ENCODE assay signal across 17 cellular contexts in the genomic region with DNA sequence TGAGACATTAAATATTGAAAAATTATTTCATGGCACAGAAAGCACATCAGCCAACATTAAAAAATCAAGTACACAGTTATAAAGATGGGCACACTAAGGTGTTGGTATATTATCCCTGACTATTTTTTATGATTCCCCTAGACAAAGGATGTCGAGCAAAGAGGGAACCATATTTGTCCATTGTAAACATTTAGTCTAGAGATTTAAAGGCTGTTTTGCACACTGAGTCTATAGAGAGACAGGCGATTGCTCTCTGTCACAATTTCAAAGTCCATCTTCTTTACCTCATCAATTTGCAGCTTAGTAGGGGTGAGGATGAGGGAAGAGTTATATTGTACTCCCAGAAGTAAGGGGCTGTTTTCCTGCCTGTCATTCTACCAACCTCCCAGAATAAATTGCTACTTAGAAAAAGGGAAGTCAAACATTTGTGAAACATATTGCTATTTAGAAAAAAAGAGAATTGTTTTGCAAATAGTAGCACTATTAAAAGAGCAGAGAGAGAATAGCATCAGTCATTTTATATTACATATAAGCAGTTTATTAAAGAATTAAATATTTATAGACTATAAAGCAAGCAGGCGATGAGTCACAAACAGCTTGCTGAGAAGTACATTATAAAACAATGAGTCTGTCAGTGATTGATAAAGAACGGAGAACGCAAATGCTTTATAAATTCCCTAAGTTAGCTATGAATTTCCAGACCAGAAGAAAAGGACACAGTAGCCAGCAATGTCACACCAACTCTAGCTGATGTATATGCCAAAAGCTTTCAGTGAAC.
DNase-seq lines count a peak whose midpoint lies in the region; FAIRE-seq and TF ChIP-seq lines count a peak whose summit lies in the region.
"Had no signal": no experiment of that assay in that cellular context is flagged by ENCODE, and none has a peak within 500 bp of the region (broad histone marks: within the 10 kb centered on the region; RNA-seq: fewer than 3 reads in every experiment).

No MANE protein-coding gene starts in this region.

- FAIRE-seq in astrocyte (lab: Jason Lieb, UNC) = no peak

- no peaks in the 10 kb centered on the region for H3K79me2 ChIP-seq in astrocyte (ENCODE audit: insufficient read depth, low read length)
- no peaks in the 10 kb centered on the region for H3K79me2 ChIP-seq in neural cell (replicated peaks; ENCODE audit: insufficient read depth, low read length)

- H3K9me2 ChIP-seq in neural cell (ENCODE audit: insufficient read depth, low read length) = no peaks in the 10 kb centered on the region

- H2AFZ ChIP-seq in astrocyte (ENCODE audit: low read depth, low read length) (no peak overlapping the region), neural cell (ENCODE audit: low read depth, low read length) (no peak overlapping the region)

- TF ChIP-seq RAD21 in neural cell (conservative IDR thresholded peaks at IDR 0.05) = no peak

- no peaks in the 10 kb centered on the region for H3K27me3 Mint-ChIP-seq in astrocyte (ENCODE audit: low read depth, unreplicated experiment)
- H3K27me3 Mint-ChIP-seq: B cell; CD4-positive, CD25-positive, alpha-beta regulatory T cell had no signal

- H3K27me3 ChIP-seq in astrocyte (ENCODE audit: insufficient read depth, low read length) (no peaks in the 10 kb centered on the region), neural cell (ENCODE audit: insufficient read depth, low read depth, low read length) (no peaks in the 10 kb centered on the region)

- peak; percentile 24 for TF ChIP-seq EP300 in neural cell (conservative IDR thresholded peaks at IDR 0.05; ENCODE audit: poor library complexity, severe bottlenecking)

- H3K4me1 Mint-ChIP-seq in astrocyte (ENCODE audit: low read depth, unreplicated experiment) = no peaks in the 10 kb centered on the region
- H3K4me1 Mint-ChIP-seq: B cell; CD4-positive, CD25-positive, alpha-beta regulatory T cell had no signal

- no peak for TF ChIP-seq POLR2A in NB4 (IDR thresholded peaks at IDR 0.05; ENCODE audit: extremely low read depth, insufficient read length)

- peaks cover 3% of the 10 kb centered on the region for H3K9me3 ChIP-seq in astrocyte (ENCODE audit: insufficient read depth, low read depth, low read length)
- no peaks in the 10 kb centered on the region for H3K9me3 ChIP-seq in neural cell (ENCODE audit: low read length)

- peaks cover 4% of the 10 kb centered on the region for H3K9me3 Mint-ChIP-seq in astrocyte (ENCODE audit: unreplicated experiment)

- H3K4me2 ChIP-seq in astrocyte (ENCODE audit: low read length) = no peak overlapping the region
- H3K4me2 ChIP-seq in neural cell (ENCODE audit: low read length) = no peak overlapping the region

- H3K4me3 ChIP-seq in NB4 (ENCODE audit: low read depth, low read length) = no peak overlapping the region
- H3K4me3 ChIP-seq in astrocyte (ENCODE audit: insufficient read depth, low read depth, low read length) = no peak overlapping the region
- H3K4me3 ChIP-seq in neural cell (ENCODE audit: low read length) = no peak overlapping the region

- H3K36me3 Mint-ChIP-seq in astrocyte (ENCODE audit: low read depth, unreplicated experiment) = peaks cover 1% of the 10 kb centered on the region
- H3K36me3 Mint-ChIP-seq: CD4-positive, CD25-positive, alpha-beta regulatory T cell had no signal

- no peaks in the 10 kb centered on the region for H3K36me3 ChIP-seq in astrocyte (ENCODE audit: insufficient read depth, low read length)
- no peaks in the 10 kb centered on the region for H3K36me3 ChIP-seq in neural cell (ENCODE audit: insufficient read depth, low read length)

- H3K9ac ChIP-seq in astrocyte (ENCODE audit: low read length) (no peak overlapping the region), neural cell (ENCODE audit: low read length) (no peak overlapping the region)

- no peaks in the 10 kb centered on the region for H3K4me1 ChIP-seq in astrocyte (ENCODE audit: insufficient read depth, low read length)

- H3K27ac ChIP-seq in astrocyte (ENCODE audit: low read depth, low read length) = no peak overlapping the region
- H3K27ac ChIP-seq in neural cell (ENCODE audit: low read length) = peak overlapping the region; percentile 61
- H3K27ac ChIP-seq: 22Rv1 had no signal

- H4K20me1 ChIP-seq in astrocyte (ENCODE audit: insufficient read depth, low read length) (no peaks in the 10 kb centered on the region), neural cell (ENCODE audit: insufficient read depth) (no peaks in the 10 kb centered on the region)

- H3K4me3 Mint-ChIP-seq in astrocyte (ENCODE audit: unreplicated experiment) = no peak overlapping the region
- H3K4me3 Mint-ChIP-seq: B cell; CD4-positive, CD25-positive, alpha-beta regulatory T cell; H9 had no signal

- H3K27ac Mint-ChIP-seq in astrocyte (ENCODE audit: unreplicated experiment) = no peak overlapping the region
- H3K27ac Mint-ChIP-seq: B cell; CD4-positive, CD25-positive, alpha-beta regulatory T cell; H9 had no signal

- peak; percentile 6 for DNase-seq in DMS53 (lab: John Stamatoyannopoulos, UW)
- no peak for DNase-seq in DMS53 treated with DMSO at 0.1 percent for 48 hours (lab: John Stamatoyannopoulos, UW; ENCODE audit: unreplicated experiment)
- DNase-seq in NB4 (ENCODE audit: low read depth) = peak; percentile 6
- peak; percentile 29 for DNase-seq in astrocyte (ENCODE audit: low read depth)
- no peak for DNase-seq in NCI-H69 (lab: John Stamatoyannopoulos, UW)
- DNase-seq in NCI-H748 (lab: John Stamatoyannopoulos, UW; ENCODE audit: unreplicated experiment) = no peak
- no peak for DNase-seq in SW 1271 (lab: John Stamatoyannopoulos, UW)
- DNase-seq: CD4-positive, CD25-positive, alpha-beta regulatory T cell; H9; NCI-H1105; NCI-H1694 treated with DMSO at 0.1 percent for 48 hours; NCI-H2107; NCI-H2227 treated with DMSO at 0.1 percent for 48 hours; NCI-H526 had no signal

- TF ChIP-seq CTCF in NB4 (IDR thresholded peaks at IDR 0.05; ENCODE audit: low read depth, low read length) (no peak), astrocyte (IDR thresholded peaks at IDR 0.05; ENCODE audit: insufficient read depth, low read depth, low read length) (no peak), neural cell (IDR thresholded peaks at IDR 0.05; ENCODE audit: poor library complexity, severe bottlenecking) (no peak)

- H3F3A ChIP-seq in neural cell (ENCODE audit: insufficient read depth, low read length, poor library complexity, severe bottlenecking) = peaks cover 4% of the 10 kb centered on the region

TF ChIP-seq in neural cell, 6 proteins besides CTCF, POLR2A, EP300 and RAD21:
- no peak for TF ChIP-seq MXI1 (conservative IDR thresholded peaks at IDR 0.05; ENCODE audit: poor library complexity, severe bottlenecking)
- TF ChIP-seq REST (IDR thresholded peaks at IDR 0.05; ENCODE audit: borderline replicate concordance) = no peak
- TF ChIP-seq TAF1 (IDR thresholded peaks at IDR 0.05; ENCODE audit: low read depth) = no peak
- TF ChIP-seq SMC3 (conservative IDR thresholded peaks at IDR 0.05; ENCODE audit: poor library complexity) = no peak
- TF ChIP-seq EZH2 (IDR thresholded peaks at IDR 0.05; ENCODE audit: borderline replicate concordance, insufficient read depth, low read length, poor library complexity, severe bottlenecking) = no peak

Comparison
In these comparisons a context has a peak if more than half of its experiments do, and no peak if none do; other contexts are left out.
1. DNase-seq: peak in DMS53 (single experiment), NB4 (single experiment) and astrocyte (single experiment); none in DMS53 treated with DMSO at 0.1 percent for 48 hours (single experiment), NCI-H69 (single experiment), NCI-H748 (single experiment) and SW 1271 (0 of 2).